8 cellular contexts compared by ENCODE assay signal in the genomic region with DNA sequence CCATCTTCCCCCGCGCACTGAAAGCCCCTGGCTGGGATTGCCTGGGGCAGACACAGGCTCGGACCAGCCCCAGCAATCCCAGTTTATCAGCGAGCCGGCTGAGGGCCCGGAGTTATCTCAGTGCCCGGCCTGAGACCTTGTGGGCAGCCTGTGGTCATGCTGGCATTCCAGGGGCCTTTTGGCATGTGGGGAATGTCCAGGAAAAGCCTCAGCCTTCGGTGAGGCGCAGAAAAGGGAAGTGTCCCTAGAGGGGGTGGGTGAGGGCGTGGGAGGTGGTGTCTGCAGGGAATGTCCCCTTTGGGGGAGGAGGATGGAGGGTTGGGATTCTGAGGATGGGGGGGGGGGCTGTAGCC. TPM values are rescaled to one million over a fixed set of nuclear protein-coding genes. Genes with fewer than 3 reads are reported as not detected.
DNase-seq lines count a peak whose midpoint lies in the region; ATAC-seq and TF ChIP-seq lines count a peak whose summit lies in the region.

No MANE protein-coding gene starts in this region.

- peak overlapping the region in 3 of 12 donors; percentile 3 to 46 (median 19) for H3K27ac ChIP-seq in heart left ventricle

- peak overlapping the region in 1 of 12 donors; percentile 75 for H3K4me3 ChIP-seq in heart left ventricle

- TF ChIP-seq CTCF in heart left ventricle (IDR thresholded peaks at IDR 0.05): no peak

- DNase-seq in heart left ventricle (peak in 3 of 5 donors; percentile 32 to 35 (median 33)), Right ventricle myocardium inferior (ENCODE audit: missing footprints) (no peak), amniotic epithelial cell (ENCODE audit: low read depth) (peak; percentile 96), islet precursor cell (peak; percentile 99), KG1 (lab: John Stamatoyannopoulos, UW) (no peak)
- DNase-seq in activated T-cell treated with anti-CD3 and anti-CD28 coated beads, Interleukin-2, amount 50 U/mL, for 1 hour: no peak

- peak in 1 of 4 donors; percentile 3 for ATAC-seq in heart left ventricle
- no peak for ATAC-seq in Right ventricle myocardium inferior
- ATAC-seq in GM21367 (IDR thresholded peaks at IDR 0.05; ENCODE audit: unreplicated experiment): no peak
- ATAC-seq in GM21360 (IDR thresholded peaks at IDR 0.05; ENCODE audit: unreplicated experiment): no peak

- TF ChIP-seq POLR2A in heart left ventricle (IDR thresholded peaks at IDR 0.05): no peak

- 19 to 24% (median 20%) methylated on average over 7 to 10 of the region's 10 CpGs for WGBS in heart left ventricle, 4 donors

- H3K27me3 ChIP-seq in heart left ventricle: peaks cover 0 to 28% (median 0%) of the 10 kb centered on the region in 9 donors

- H3K36me3 ChIP-seq in heart left ventricle: no peaks in the 10 kb centered on the region

- no peaks in the 10 kb centered on the region for H3K9me3 ChIP-seq in heart left ventricle

- peaks cover 6 to 56% (median 34%) of the 10 kb centered on the region in 12 donors for H3K4me1 ChIP-seq in heart left ventricle

- intact Hi-C loops in heart left ventricle (cut with DNase I): no loop called here
- intact Hi-C loops in Right ventricle myocardium inferior (cut with DNase I): no loop called here

RNA-seq across cellular contexts. Expression of a gene that starts 1.1 kb away (rescaled TPM):
- total RNA-seq in heart left ventricle: 10 to 100 TPM in 7 of 9 donors, 1 to 10 TPM in 2; 8.0 to 74.6 (median 19.8) TPM
- polyA plus RNA-seq in heart left ventricle: 10 to 100 TPM in 1 of 2 donors, 1 to 10 TPM in 1; 5.7 to 26.0 TPM
- total RNA-seq in Right ventricle myocardium inferior: 12.9 TPM

Comparison
In these comparisons a context has a peak if more than half of its experiments do, and no peak if none do; other contexts are left out.
1. DNase-seq: peak in heart left ventricle (3 of 5), amniotic epithelial cell (single experiment) and islet precursor cell (single experiment); none in Right ventricle myocardium inferior (single experiment), activated T-cell treated with anti-CD3 and anti-CD28 coated beads, Interleukin-2, amount 50 U/mL, for 1 hour (single experiment) and KG1 (single experiment).